14 cellular contexts compared by ENCODE assay signal in genomic region chr15:40925495-40925862, GRCh38. TPM values are rescaled to one million over a fixed set of nuclear protein-coding genes. Genes with fewer than 3 reads are reported as not detected.
DNase-seq lines count a peak whose midpoint lies in the region; ATAC-seq and TF ChIP-seq lines count a peak whose summit lies in the region.
"Had no signal": no experiment of that assay in that cellular context is flagged by ENCODE, and none has a peak within 500 bp of the region (broad histone marks: within the 10 kb centered on the region; RNA-seq: fewer than 3 reads in every experiment).

No MANE protein-coding gene starts in this region.

- H3K27ac ChIP-seq in DOHH2 (ENCODE audit: low read depth, low read length) (no peak overlapping the region), endodermal cell (ENCODE audit: low read depth, low read length) (no peak overlapping the region)

- no peaks in the 10 kb centered on the region for H3F3A ChIP-seq in DOHH2 (ENCODE audit: control insufficient read depth, insufficient read depth)

- TF ChIP-seq CTCF in DOHH2 (IDR thresholded peaks at IDR 0.05; ENCODE audit: low read depth, low read length, poor library complexity, severe bottlenecking) (no peak), endodermal cell (conservative IDR thresholded peaks at IDR 0.05) (no peak), neural crest cell (conservative IDR thresholded peaks at IDR 0.05) (no peak)

- peaks cover 98% of the 10 kb centered on the region for H3K27me3 Mint-ChIP-seq in endodermal cell (ENCODE audit: insufficient read depth)
- peaks cover 94% of the 10 kb centered on the region for H3K27me3 Mint-ChIP-seq in neural crest cell (ENCODE audit: low read depth)
- peaks cover 62% of the 10 kb centered on the region for H3K27me3 Mint-ChIP-seq in activated CD4-positive, alpha-beta T cell treated with anti-CD3 and anti-CD28 coated beads, Interleukin-2, amount 10 ng/mL, durations not matched to agents 24 days and 14 days
- H3K27me3 Mint-ChIP-seq in natural killer cell treated with Interleukin-12 subunit alpha and Interleukin-12 subunit beta and Interleukin-15 and Interleukin-18, amount 100 ng/mL, for 72 hours, result peaks cover 31 to 33% of the 10 kb centered on the region in 2 donors

- no peaks in the 10 kb centered on the region; the same call in 1 of the 2 replicates for H4K20me1 ChIP-seq in DOHH2 (ENCODE audit: control insufficient read depth, insufficient read depth, low read depth, low read length)

- H3K4me3 Mint-ChIP-seq in endodermal cell, result peak overlapping the region; percentile 44
- peak overlapping the region; percentile 60 for H3K4me3 Mint-ChIP-seq in neural crest cell
- H3K4me3 Mint-ChIP-seq in activated CD4-positive, alpha-beta T cell treated with anti-CD3 and anti-CD28 coated beads, Interleukin-2, amount 10 ng/mL, durations not matched to agents 24 days and 14 days, result no peak overlapping the region
- H3K4me3 Mint-ChIP-seq in natural killer cell treated with Interleukin-12 subunit alpha and Interleukin-12 subunit beta and Interleukin-15 and Interleukin-18, amount 100 ng/mL, for 72 hours, result no peak overlapping the region

- WGBS in endodermal cell (ENCODE audit: insufficient coverage in 1 of 2, insufficient read length in 1 of 2), 2 experiments, result 4 to 7% methylated on average over 23 to 30 of the region's 30 CpGs

- H3K9ac ChIP-seq in endodermal cell (ENCODE audit: extremely low read depth, low read length, poor library complexity, severe bottlenecking), result no peak overlapping the region

- H3K4me1 Mint-ChIP-seq in endodermal cell, result peaks cover 19% of the 10 kb centered on the region
- peaks cover 30% of the 10 kb centered on the region for H3K4me1 Mint-ChIP-seq in neural crest cell
- H3K4me1 Mint-ChIP-seq in activated CD4-positive, alpha-beta T cell treated with anti-CD3 and anti-CD28 coated beads, Interleukin-2, amount 10 ng/mL, durations not matched to agents 24 days and 14 days, result peaks cover 24% of the 10 kb centered on the region
- peaks cover 13 to 25% of the 10 kb centered on the region in 2 donors for H3K4me1 Mint-ChIP-seq in natural killer cell treated with Interleukin-12 subunit alpha and Interleukin-12 subunit beta and Interleukin-15 and Interleukin-18, amount 100 ng/mL, for 72 hours (ENCODE audit: low read depth in 2 of 2)

- no peaks in the 10 kb centered on the region for H3K9me2 ChIP-seq in DOHH2 (replicated peaks; ENCODE audit: control insufficient read depth, low read length)

- H3K4me2 ChIP-seq in DOHH2 (ENCODE audit: low read length), result peak overlapping the region; percentile 42

- DNase-seq in NCI-H146 treated with DMSO at 0.1 percent for 48 hours (lab: John Stamatoyannopoulos, UW; ENCODE audit: unreplicated experiment) (peak; percentile 53), endodermal cell (no peak), neural crest cell (ENCODE audit: low read depth, low spot score) (no peak)
- no peak for DNase-seq in activated CD4-positive, alpha-beta T cell treated with anti-CD3 and anti-CD28 coated beads, Interleukin-2, amount 10 ng/mL, durations not matched to agents 24 days and 14 days
- no peak for DNase-seq in natural killer cell treated with Interleukin-12 subunit alpha and Interleukin-12 subunit beta and Interleukin-15 and Interleukin-18, amount 100 ng/mL, for 72 hours (ENCODE audit: low spot score)
- DNase-seq: activated gamma-delta T cell treated with Interleukin-2 at 50 U/mL for 16 hours; GOT3; Karpas-422; NCI-H2081; stimulated activated naive B cell treated with anti-CD40 and anti-IgM and Interleukin-4, amounts not matched to agents 10 μg/mL and 1 μg/mL and 100 μg/mL, for 72 hours had no signal

- intact Hi-C loops in activated CD4-positive, alpha-beta T cell treated with anti-CD3 and anti-CD28 coated beads, Interleukin-2, amount 10 ng/mL, durations not matched to agents 24 days and 14 days (cut with micrococcal nuclease), result no loop called here

- H3K4me3 ChIP-seq in DOHH2 (ENCODE audit: low read length) (no peak overlapping the region), endodermal cell (ENCODE audit: low read length) (no peak overlapping the region)

- H3K27ac Mint-ChIP-seq in endodermal cell (no peak overlapping the region), neural crest cell (ENCODE audit: unreplicated experiment) (no peak overlapping the region)
- H3K27ac Mint-ChIP-seq in activated CD4-positive, alpha-beta T cell treated with anti-CD3 and anti-CD28 coated beads, Interleukin-2, amount 10 ng/mL, durations not matched to agents 24 days and 14 days, result no peak overlapping the region
- H3K27ac Mint-ChIP-seq in natural killer cell treated with Interleukin-12 subunit alpha and Interleukin-12 subunit beta and Interleukin-15 and Interleukin-18, amount 100 ng/mL, for 72 hours, result no peak overlapping the region
- H3K27ac Mint-ChIP-seq: CD8-positive, alpha-beta memory T cell; stimulated activated naive B cell treated with anti-CD40 and anti-IgM and Interleukin-4, amounts not matched to agents 10 μg/mL and 1 μg/mL and 100 μg/mL, for 72 hours had no signal

- H3K36me3 Mint-ChIP-seq in endodermal cell (ENCODE audit: low read depth) (no peaks in the 10 kb centered on the region), neural crest cell (ENCODE audit: low read depth) (no peaks in the 10 kb centered on the region)
- H3K36me3 Mint-ChIP-seq in activated CD4-positive, alpha-beta T cell treated with anti-CD3 and anti-CD28 coated beads, Interleukin-2, amount 10 ng/mL, durations not matched to agents 24 days and 14 days (ENCODE audit: low read depth), result peaks cover 2% of the 10 kb centered on the region
- H3K36me3 Mint-ChIP-seq in natural killer cell treated with Interleukin-12 subunit alpha and Interleukin-12 subunit beta and Interleukin-15 and Interleukin-18, amount 100 ng/mL, for 72 hours, result no peaks in the 10 kb centered on the region
- H3K36me3 Mint-ChIP-seq: CD8-positive, alpha-beta memory T cell; stimulated activated naive B cell treated with anti-CD40 and anti-IgM and Interleukin-4, amounts not matched to agents 10 μg/mL and 1 μg/mL and 100 μg/mL, for 72 hours had no signal

- no peaks in the 10 kb centered on the region for H3K79me2 ChIP-seq in DOHH2 (ENCODE audit: control insufficient read depth, low read length)

- no peaks in the 10 kb centered on the region for H3K9me3 Mint-ChIP-seq in endodermal cell
- no peaks in the 10 kb centered on the region for H3K9me3 Mint-ChIP-seq in neural crest cell
- no peaks in the 10 kb centered on the region for H3K9me3 Mint-ChIP-seq in activated CD4-positive, alpha-beta T cell treated with anti-CD3 and anti-CD28 coated beads, Interleukin-2, amount 10 ng/mL, durations not matched to agents 24 days and 14 days
- H3K9me3 Mint-ChIP-seq in natural killer cell treated with Interleukin-12 subunit alpha and Interleukin-12 subunit beta and Interleukin-15 and Interleukin-18, amount 100 ng/mL, for 72 hours, result no peaks in the 10 kb centered on the region
- H3K9me3 Mint-ChIP-seq: CD8-positive, alpha-beta memory T cell; stimulated activated naive B cell treated with anti-CD40 and anti-IgM and Interleukin-4, amounts not matched to agents 10 μg/mL and 1 μg/mL and 100 μg/mL, for 72 hours had no signal

- ATAC-seq in GM21737 (IDR thresholded peaks at IDR 0.05; ENCODE audit: unreplicated experiment), result no peak
- ATAC-seq in natural killer cell treated with Interleukin-12 subunit alpha and Interleukin-12 subunit beta and Interleukin-15 and Interleukin-18, amount 100 ng/mL, for 72 hours, result no peak

- no peaks in the 10 kb centered on the region for H3K9me3 ChIP-seq in DOHH2 (ENCODE audit: control insufficient read depth, insufficient read depth, low read length)
- H3K9me3 ChIP-seq in endodermal cell (ENCODE audit: control insufficient read depth, low read length), result no peaks in the 10 kb centered on the region

- peaks cover 76% of the 10 kb centered on the region for H3K27me3 ChIP-seq in DOHH2 (ENCODE audit: control insufficient read depth, low read length)
- H3K27me3 ChIP-seq in endodermal cell (ENCODE audit: control insufficient read depth, insufficient read depth, low read length, poor library complexity, severe bottlenecking), result peaks cover 97% of the 10 kb centered on the region

- H3K4me1 ChIP-seq in DOHH2 (ENCODE audit: control insufficient read depth, low read length) (peaks cover 44% of the 10 kb centered on the region), endodermal cell (ENCODE audit: control insufficient read depth, insufficient read depth, low read length) (peaks cover 14% of the 10 kb centered on the region)

- no peaks in the 10 kb centered on the region for H3K36me3 ChIP-seq in DOHH2 (ENCODE audit: control insufficient read depth, low read length)
- no peaks in the 10 kb centered on the region for H3K36me3 ChIP-seq in endodermal cell (ENCODE audit: control insufficient read depth, insufficient read depth, low read length)

RNA-seq across cellular contexts. Expression of gene DLL4, which starts 3.7 kb away (rescaled TPM):
- total RNA-seq in endodermal cell, result under 1 TPM; 0.20 to 0.64 TPM
- 0.64 TPM for polyA plus RNA-seq in endodermal cell (2013, experiment 1 of 2)
- polyA plus RNA-seq in endodermal cell (2013, experiment 2 of 2), result 0.66 TPM
- total RNA-seq in neural crest cell, result 1.7 and 2.0 TPM in 2 replicates
- 0.33 TPM in 1 of 2 replicates, not detected in the other for total RNA-seq in activated CD4-positive, alpha-beta T cell treated with anti-CD3 and anti-CD28 coated beads, Interleukin-2, amount 10 ng/mL, durations not matched to agents 24 days and 14 days
- under 1 TPM in 1 of 2 donors, not detected in 1; 0.17 TPM for total RNA-seq in natural killer cell treated with Interleukin-12 subunit alpha and Interleukin-12 subunit beta and Interleukin-15 and Interleukin-18, amount 100 ng/mL, for 72 hours
- total RNA-seq: CD8-positive, alpha-beta memory T cell had no signal
- polyA plus RNA-seq: CD8-positive, alpha-beta memory T cell had no signal

RNA-seq across cellular contexts. Expression of gene CHAC1, which starts 27.8 kb away (rescaled TPM):
- 1 to 10 TPM; 6.8 to 9.0 TPM for total RNA-seq in endodermal cell
- polyA plus RNA-seq in endodermal cell (2013, experiment 1 of 2), result 28.5 TPM
- polyA plus RNA-seq in endodermal cell (2013, experiment 2 of 2), result 11.2 TPM
- 6.7 and 6.8 TPM in 2 replicates for total RNA-seq in neural crest cell
- total RNA-seq in activated CD4-positive, alpha-beta T cell treated with anti-CD3 and anti-CD28 coated beads, Interleukin-2, amount 10 ng/mL, durations not matched to agents 24 days and 14 days, result 8.4 and 9.8 TPM in 2 replicates
- total RNA-seq in natural killer cell treated with Interleukin-12 subunit alpha and Interleukin-12 subunit beta and Interleukin-15 and Interleukin-18, amount 100 ng/mL, for 72 hours, result 10 to 100 TPM in 1 of 2 donors, 1 to 10 TPM in 1; 7.7 to 13.1 TPM
- polyA plus RNA-seq: CD8-positive, alpha-beta memory T cell had no signal

RNA-seq across cellular contexts. Expression of gene VPS18, which starts 31.2 kb away (rescaled TPM):
- total RNA-seq in endodermal cell (10 to 100 TPM; 26.6 to 29.0 TPM), neural crest cell (26.9 and 28.2 TPM in 2 replicates)
- polyA plus RNA-seq in endodermal cell (2013, experiment 1 of 2), result 14.6 TPM
- 13.9 TPM for polyA plus RNA-seq in endodermal cell (2013, experiment 2 of 2)
- total RNA-seq in activated CD4-positive, alpha-beta T cell treated with anti-CD3 and anti-CD28 coated beads, Interleukin-2, amount 10 ng/mL, durations not matched to agents 24 days and 14 days, result 11.2 and 11.3 TPM in 2 replicates
- total RNA-seq in natural killer cell treated with Interleukin-12 subunit alpha and Interleukin-12 subunit beta and Interleukin-15 and Interleukin-18, amount 100 ng/mL, for 72 hours, result 10 to 100 TPM; 22.8 to 27.3 TPM

RNA-seq across cellular contexts. Expression of gene RHOV, which starts 51.4 kb away (rescaled TPM):
- total RNA-seq in endodermal cell, result 1 to 10 TPM; 1.8 to 2.8 TPM
- polyA plus RNA-seq in endodermal cell (2013, experiment 1 of 2), result 0.39 TPM
- 0.50 TPM for polyA plus RNA-seq in endodermal cell (2013, experiment 2 of 2)
- 0.80 and 1.0 TPM in 2 replicates for total RNA-seq in neural crest cell
- total RNA-seq in activated CD4-positive, alpha-beta T cell treated with anti-CD3 and anti-CD28 coated beads, Interleukin-2, amount 10 ng/mL, durations not matched to agents 24 days and 14 days, result 1.0 and 1.5 TPM in 2 replicates
- not detected for total RNA-seq in natural killer cell treated with Interleukin-12 subunit alpha and Interleukin-12 subunit beta and Interleukin-15 and Interleukin-18, amount 100 ng/mL, for 72 hours
- total RNA-seq: myocyte had no signal
- polyA plus RNA-seq: CD8-positive, alpha-beta memory T cell had no signal

Comparison
In these comparisons a context has a peak if more than half of its experiments do, and no peak if none do; other contexts are left out.
1. H3K4me3 Mint-ChIP-seq: peak in endodermal cell (single experiment) and neural crest cell (single experiment); none in activated CD4-positive, alpha-beta T cell treated with anti-CD3 and anti-CD28 coated beads, Interleukin-2, amount 10 ng/mL, durations not matched to agents 24 days and 14 days (single experiment) and natural killer cell treated with Interleukin-12 subunit alpha and Interleukin-12 subunit beta and Interleukin-15 and Interleukin-18, amount 100 ng/mL, for 72 hours (single experiment).